In genomic region chr2:16785072-16785638, GRCh38 we compare ENCODE assay signal across 16 cellular contexts.
DNase-seq lines count a peak whose midpoint lies in the region.
"Had no signal": no experiment of that assay in that cellular context is flagged by ENCODE, and none has a peak within 500 bp of the region (broad histone marks: within the 10 kb centered on the region; RNA-seq: fewer than 3 reads in every experiment).

No MANE protein-coding gene starts in this region.

- no peak overlapping the region for H3K27ac ChIP-seq in substantia nigra (ENCODE audit: low read depth, low read length, poor library complexity, severe bottlenecking)
- H3K27ac ChIP-seq: C4-2B, HL-60 had no signal

- in situ Hi-C loops in G401 (cut with HindIII; ENCODE audit: low sequenced_read_pairs) = no loop called here

- DNase-seq in COR-L47 (lab: John Stamatoyannopoulos, UW) (peak; percentile 15), NCI-H146 treated with DMSO at 0.1 percent for 48 hours (lab: John Stamatoyannopoulos, UW; ENCODE audit: unreplicated experiment) (peak; percentile 48), NCI-H69 (lab: John Stamatoyannopoulos, UW) (peak; percentile 68), retina (peak; percentile 62), medulla oblongata (ENCODE audit: extremely low spot score) (no peak), G401 (ENCODE audit: low spot score) (no peak), substantia nigra (lab: John Stamatoyannopoulos, UW) (no peak)
- DNase-seq: BE2C; CD4-positive, alpha-beta memory T cell; DMS153; DMS79 treated with DMSO at 0.1 percent for 48 hours; EL; GDM1; HCEC 1CT had no signal

Comparison
In these comparisons a context has a peak if more than half of its experiments do, and no peak if none do; other contexts are left out.
1. DNase-seq: peak in COR-L47 (single experiment), NCI-H146 treated with DMSO at 0.1 percent for 48 hours (single experiment), NCI-H69 (single experiment) and retina (single experiment); none in medulla oblongata (single experiment), G401 (single experiment) and substantia nigra (0 of 49).